ENCODE assay signal across 7 cellular contexts in genomic region chr16:5455110-5455509, GRCh38.
"Had no signal": no experiment of that assay in that cellular context is flagged by ENCODE, and none has a peak within 500 bp of the region (broad histone marks: within the 10 kb centered on the region; RNA-seq: fewer than 3 reads in every experiment).

No MANE protein-coding gene starts in this region.

- DNase-seq: IMR-90, KBM-7, KG1 had no signal

- H3K27ac Mint-ChIP-seq: IgD-negative memory B cell had no signal

- H3K4me3 Mint-ChIP-seq: IgD-negative memory B cell had no signal

- H3K36me3 Mint-ChIP-seq: IgD-negative memory B cell had no signal

- H3K4me3 ChIP-seq: K562 had no signal

- ATAC-seq: HepG2, K562 had no signal

- H3K27me3 Mint-ChIP-seq: IgD-negative memory B cell had no signal

- H3K27ac ChIP-seq: HL-60 had no signal
